Comparison of ENCODE assay signal across 13 cellular contexts in the genomic region with DNA sequence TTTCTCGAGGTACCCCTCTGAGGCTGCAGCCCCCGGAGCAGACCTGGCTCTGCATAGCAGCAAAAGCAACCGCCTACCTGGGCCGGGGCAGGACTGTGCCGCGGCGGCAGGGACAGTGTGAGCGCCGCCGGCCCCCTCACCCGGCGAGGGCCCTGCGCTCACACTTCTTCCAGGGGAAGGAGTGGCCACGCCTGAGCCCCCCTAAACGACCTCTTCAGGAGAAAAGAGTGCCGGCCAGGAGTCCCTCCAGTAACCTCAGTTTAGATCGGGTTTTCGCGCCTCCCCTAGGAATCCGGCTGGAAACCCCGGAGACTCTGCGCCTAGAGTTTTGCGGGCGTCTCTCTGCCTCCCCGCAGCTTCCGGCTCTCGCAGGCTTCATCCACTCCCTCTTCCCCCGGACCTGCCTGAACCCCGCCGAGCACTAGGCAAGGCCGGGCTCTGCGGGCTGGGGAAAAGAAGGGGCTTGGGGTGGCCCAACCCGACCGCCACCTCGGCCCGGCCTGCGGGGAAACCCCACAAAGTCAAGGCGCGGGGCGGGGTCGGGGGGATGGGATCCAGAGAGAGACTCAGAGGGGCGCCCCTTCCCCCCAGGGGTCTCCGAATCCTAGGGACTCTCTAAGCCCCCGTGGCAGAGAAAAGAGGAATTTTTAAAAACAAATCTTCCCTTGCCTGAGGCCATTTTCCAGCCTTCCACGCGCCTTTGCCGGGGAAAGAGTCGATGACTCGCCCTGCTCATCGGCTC. TPM values are rescaled to one million over a fixed set of nuclear protein-coding genes. Genes with fewer than 3 reads are reported as not detected.
DNase-seq lines count a peak whose midpoint lies in the region; ATAC-seq, FAIRE-seq and TF ChIP-seq lines count a peak whose summit lies in the region.
"Had no signal": no experiment of that assay in that cellular context is flagged by ENCODE, and none has a peak within 500 bp of the region (broad histone marks: within the 10 kb centered on the region; RNA-seq: fewer than 3 reads in every experiment).

No MANE protein-coding gene starts in this region.

- WGBS in endodermal cell (ENCODE audit: insufficient coverage in 1 of 2, insufficient read length in 1 of 2), 2 experiments = 4 to 6% methylated on average over 11 to 50 of the region's 50 CpGs

- H3K4me1 Mint-ChIP-seq in endodermal cell (peaks cover 28% of the 10 kb centered on the region), progenitor cell of endocrine pancreas (ENCODE audit: low read depth) (peaks cover 12% of the 10 kb centered on the region)

- H3K9me3 Mint-ChIP-seq in endodermal cell = no peaks in the 10 kb centered on the region
- H3K9me3 Mint-ChIP-seq in progenitor cell of endocrine pancreas (ENCODE audit: low read depth) = no peaks in the 10 kb centered on the region

- no peak for FAIRE-seq in GM12891 (lab: Jason Lieb, UNC)
- FAIRE-seq: G401.6 had no signal

- H3K9ac ChIP-seq in HUES6 (ENCODE audit: low read length) (peak overlapping the region; percentile 31), endodermal cell (ENCODE audit: extremely low read depth, low read length, poor library complexity, severe bottlenecking) (no peak overlapping the region)

- DNase-seq in NCI-H524 (lab: John Stamatoyannopoulos, UW) (peak; percentile 9 to 18), NCI-H524 treated with DMSO at 0.1 percent for 48 hours (lab: John Stamatoyannopoulos, UW) (no peak), endodermal cell (peak; percentile 75), progenitor cell of endocrine pancreas (ENCODE audit: low spot score, unreplicated experiment) (no peak), GM12891 (ENCODE audit: insufficient read length, low spot score) (no peak), NCI-H187 treated with DMSO at 0.1 percent for 48 hours (lab: John Stamatoyannopoulos, UW) (no peak)
- DNase-seq: NCI-H510A treated with DMSO at 0.1 percent for 48 hours had no signal

- H3K9me3 ChIP-seq in HUES6 (ENCODE audit: control insufficient read depth, insufficient read depth, low read depth, low read length) (no peaks in the 10 kb centered on the region), endodermal cell (ENCODE audit: control insufficient read depth, low read length) (no peaks in the 10 kb centered on the region)

- peaks cover 89% of the 10 kb centered on the region for H3K27me3 ChIP-seq in HUES6 (ENCODE audit: control insufficient read depth, insufficient read depth, low read length)
- H3K27me3 ChIP-seq in endodermal cell (ENCODE audit: control insufficient read depth, insufficient read depth, low read length, poor library complexity, severe bottlenecking) = peaks cover 89% of the 10 kb centered on the region

- TF ChIP-seq POLR2A in GM12891 (IDR thresholded peaks at IDR 0.05; ENCODE audit: low read depth, low read length) = no peak

- H3K36me3 ChIP-seq in HUES6 (ENCODE audit: control insufficient read depth, insufficient read depth, low read length) = no peaks in the 10 kb centered on the region
- no peaks in the 10 kb centered on the region for H3K36me3 ChIP-seq in endodermal cell (ENCODE audit: control insufficient read depth, insufficient read depth, low read length)

- H3K27ac Mint-ChIP-seq in endodermal cell (peak overlapping the region; percentile 84), progenitor cell of endocrine pancreas (no peak overlapping the region)

- H3K4me3 Mint-ChIP-seq in endodermal cell (peak overlapping the region; percentile 80), progenitor cell of endocrine pancreas (ENCODE audit: low read depth) (peak overlapping the region; percentile 56)

- peaks cover 47% of the 10 kb centered on the region for H3K27me3 Mint-ChIP-seq in endodermal cell (ENCODE audit: insufficient read depth)
- peaks cover 90% of the 10 kb centered on the region for H3K27me3 Mint-ChIP-seq in progenitor cell of endocrine pancreas

- H3K27ac ChIP-seq in HUES6 (ENCODE audit: low read depth, low read length) = no peak overlapping the region
- no peak overlapping the region for H3K27ac ChIP-seq in endodermal cell (ENCODE audit: low read depth, low read length)

- H3K36me3 Mint-ChIP-seq in endodermal cell (ENCODE audit: low read depth) (no peaks in the 10 kb centered on the region), progenitor cell of endocrine pancreas (ENCODE audit: insufficient read depth) (no peaks in the 10 kb centered on the region)

- ATAC-seq in HG02610 (IDR thresholded peaks at IDR 0.05; ENCODE audit: unreplicated experiment) = no peak

- H3K4me3 ChIP-seq in HUES6 (ENCODE audit: low read depth, low read length) (peak overlapping the region; percentile 79), endodermal cell (ENCODE audit: low read length) (peak overlapping the region; percentile 67)

- H3K4me1 ChIP-seq in HUES6 (ENCODE audit: control insufficient read depth, insufficient read depth, low read length) (peaks cover 22% of the 10 kb centered on the region), endodermal cell (ENCODE audit: control insufficient read depth, insufficient read depth, low read length) (no peaks in the 10 kb centered on the region)

- no peak for TF ChIP-seq CTCF in endodermal cell (conservative IDR thresholded peaks at IDR 0.05)
- TF ChIP-seq CTCF in progenitor cell of endocrine pancreas (IDR thresholded peaks at IDR 0.05; ENCODE audit: unreplicated experiment) = no peak

TF ChIP-seq in GM12891, 5 proteins besides CTCF, POLR2A, EP300 and RAD21:
- TF ChIP-seq POLR2AphosphoS5 (IDR thresholded peaks at IDR 0.05; ENCODE audit: low read depth, low read length) = no peak
- no peak for TF ChIP-seq TAF1 (IDR thresholded peaks at IDR 0.05; ENCODE audit: low read depth, low read length)
- TF ChIP-seq SPI1 (IDR thresholded peaks at IDR 0.05; ENCODE audit: low read depth, low read length) = no peak
- TF ChIP-seq POU2F2 (IDR thresholded peaks at IDR 0.05; ENCODE audit: low read depth, low read length) = no peak
- TF ChIP-seq PAX5 (IDR thresholded peaks at IDR 0.05; ENCODE audit: insufficient read depth, low read length, severe bottlenecking) = no peak

RNA-seq across cellular contexts. Expression of a gene that starts 0.6 kb away (rescaled TPM):
- 1 to 10 TPM in 1 of 2 donors, not detected in 1; 2.0 TPM for total RNA-seq in endodermal cell
- not detected for polyA plus RNA-seq in endodermal cell (2013, experiment 1 of 2)
- not detected for polyA plus RNA-seq in endodermal cell (2013, experiment 2 of 2)
- not detected in 2 replicates for total RNA-seq in progenitor cell of endocrine pancreas
- not detected for polyA plus RNA-seq in GM12891 (2012; ENCODE audit: low read depth, missing spikeins)
- total RNA-seq: A172, HT1080, pulmonary artery endothelial cell had no signal

RNA-seq across cellular contexts. Expression of a gene that starts 20.3 kb away (rescaled TPM):
- total RNA-seq in endodermal cell (10 to 100 TPM; 50.3 to 50.8 TPM), progenitor cell of endocrine pancreas (24.8 and 25.9 TPM in 2 replicates)
- polyA plus RNA-seq in endodermal cell (2013, experiment 1 of 2) = 13.4 TPM
- polyA plus RNA-seq in endodermal cell (2013, experiment 2 of 2) = 14.1 TPM
- polyA plus RNA-seq in GM12891 (2012; ENCODE audit: low read depth, missing spikeins) = 8.5 TPM

Comparison
In these comparisons a context has a peak if more than half of its experiments do, and no peak if none do; other contexts are left out.
1. DNase-seq: peak in NCI-H524 (2 of 2) and endodermal cell (single experiment); none in NCI-H524 treated with DMSO at 0.1 percent for 48 hours (single experiment), progenitor cell of endocrine pancreas (single experiment), GM12891 (single experiment) and NCI-H187 treated with DMSO at 0.1 percent for 48 hours (single experiment).